In the genomic region with DNA sequence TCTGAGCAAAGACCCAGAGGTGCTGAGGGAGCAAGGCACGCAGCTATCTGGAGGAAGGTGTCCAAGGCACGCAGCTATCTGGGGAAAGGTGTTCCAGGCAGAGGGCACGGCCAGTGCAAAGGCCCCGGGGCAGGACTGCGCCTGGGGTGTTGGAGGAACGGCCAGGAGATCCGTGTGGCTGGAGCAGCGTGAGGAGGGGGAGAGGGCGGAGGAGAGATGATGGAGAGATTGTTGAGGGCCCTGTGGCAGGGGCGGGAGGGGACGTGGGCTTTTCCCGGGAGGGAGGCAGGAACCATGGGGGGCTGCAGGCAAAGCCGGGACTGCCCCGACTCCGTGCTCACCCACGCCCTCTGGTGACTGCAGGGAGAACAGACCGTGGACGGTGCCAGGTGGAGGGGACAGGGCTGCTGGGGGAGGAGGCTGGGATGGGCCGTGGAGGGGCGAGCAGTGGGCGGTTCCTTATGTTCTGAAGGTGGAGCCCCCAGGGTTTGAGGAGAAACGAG, we compare ENCODE assay signal across 9 cellular contexts. TPM values are rescaled to one million over a fixed set of nuclear protein-coding genes. Genes with fewer than 3 reads are reported as not detected.
DNase-seq lines count a peak whose midpoint lies in the region; ATAC-seq and TF ChIP-seq lines count a peak whose summit lies in the region.
"Had no signal": no experiment of that assay in that cellular context is flagged by ENCODE, and none has a peak within 500 bp of the region (broad histone marks: within the 10 kb centered on the region; RNA-seq: fewer than 3 reads in every experiment).

No MANE protein-coding gene starts in this region.

- no peaks in the 10 kb centered on the region for H3K79me2 ChIP-seq in PC-9 (ENCODE audit: low read depth)

- CTCF ChIA-PET in PC-9 (lab: Charles Lee), result no interaction called here

- H3K9me3 ChIP-seq in PC-9 (ENCODE audit: insufficient read depth, low read depth), result no peaks in the 10 kb centered on the region
- H3K9me3 ChIP-seq in cardiac muscle cell (ENCODE audit: low read depth), result no peaks in the 10 kb centered on the region

- TF ChIP-seq CTCF in PC-9 (conservative IDR thresholded peaks at IDR 0.05) (peak; percentile 72), cardiac muscle cell (IDR thresholded peaks at IDR 0.05; ENCODE audit: low read depth, low read length) (peak; percentile 61)

- H3K4me2 ChIP-seq in PC-9, result no peak overlapping the region

- peaks cover 7% of the 10 kb centered on the region; the same call in 1 of the 2 replicates for H3F3A ChIP-seq in PC-9 (ENCODE audit: insufficient read depth, low read depth)

- no peaks in the 10 kb centered on the region for H3K9me3 Mint-ChIP-seq in activated T-helper 2 cell treated with anti-CD3 and anti-CD28 coated beads, Interferon-gamma antibody, Interleukin-2, Interleukin-4, amounts not matched to agents 10 μg/mL and 5 μg/mL and 100 μg/mL, durations not matched to agents 14 hours and 24 hours and 36 hours

- H3K27me3 ChIP-seq in PC-9 (ENCODE audit: insufficient read depth, low read depth), result no peaks in the 10 kb centered on the region
- H3K27me3 ChIP-seq in cardiac muscle cell, result no peaks in the 10 kb centered on the region

- no peak overlapping the region for H3K27ac Mint-ChIP-seq in activated T-helper 2 cell treated with anti-CD3 and anti-CD28 coated beads, Interferon-gamma antibody, Interleukin-2, Interleukin-4, amounts not matched to agents 10 μg/mL and 5 μg/mL and 100 μg/mL, durations not matched to agents 14 hours and 24 hours and 36 hours

- H3K4me1 Mint-ChIP-seq in activated T-helper 2 cell treated with anti-CD3 and anti-CD28 coated beads, Interferon-gamma antibody, Interleukin-2, Interleukin-4, amounts not matched to agents 10 μg/mL and 5 μg/mL and 100 μg/mL, durations not matched to agents 14 hours and 24 hours and 36 hours (ENCODE audit: low read depth), result peaks cover 9% of the 10 kb centered on the region

- no peak overlapping the region for H2AFZ ChIP-seq in PC-9

- intact Hi-C loops in PC-9 (cut with micrococcal nuclease; ENCODE audit: unreplicated experiment), result no loop called here
- intact Hi-C loops in activated T-helper 2 cell treated with anti-CD3 and anti-CD28 coated beads, Interferon-gamma antibody, Interleukin-2, Interleukin-4, amounts not matched to agents 10 μg/mL and 5 μg/mL and 100 μg/mL, durations not matched to agents 14 hours and 24 hours and 36 hours (cut with micrococcal nuclease), result no loop called here

- no peaks in the 10 kb centered on the region for H3K36me3 Mint-ChIP-seq in activated T-helper 2 cell treated with anti-CD3 and anti-CD28 coated beads, Interferon-gamma antibody, Interleukin-2, Interleukin-4, amounts not matched to agents 10 μg/mL and 5 μg/mL and 100 μg/mL, durations not matched to agents 14 hours and 24 hours and 36 hours (ENCODE audit: low read depth)

- POLR2A ChIA-PET in PC-9 (lab: Charles Lee; ENCODE audit: unreplicated experiment), result no interaction called here

- no peaks in the 10 kb centered on the region for H3K9me2 ChIP-seq in PC-9 (ENCODE audit: insufficient read depth)

- H3K27ac ChIP-seq in PC-9, result no peak overlapping the region
- no peak overlapping the region for H3K27ac ChIP-seq in cardiac muscle cell

- H3K4me1 ChIP-seq in PC-9 (replicated peaks; ENCODE audit: insufficient read depth) (no peaks in the 10 kb centered on the region), cardiac muscle cell (ENCODE audit: low read depth) (no peaks in the 10 kb centered on the region)

- DNase-seq in NCI-H146 (lab: John Stamatoyannopoulos, UW), result peak; percentile 20
- no peak for DNase-seq in NCI-H146 treated with DMSO at 0.1 percent for 48 hours (lab: John Stamatoyannopoulos, UW; ENCODE audit: unreplicated experiment)
- DNase-seq in PC-9, result peak in 1 of 2 experiments; percentile 51
- DNase-seq in activated T-helper 2 cell treated with anti-CD3 and anti-CD28 coated beads, Interferon-gamma antibody, Interleukin-2, Interleukin-4, amounts not matched to agents 10 μg/mL and 5 μg/mL and 100 μg/mL, durations not matched to agents 14 hours and 24 hours and 36 hours (ENCODE audit: low spot score), result peak; percentile 24
- peak; percentile 45 to 53 for DNase-seq in cardiac muscle cell (ENCODE audit: low read depth in 1 of 2, low spot score in 1 of 2)
- DNase-seq in stimulated activated CD4-positive, alpha-beta T cell treated with anti-CD3 and anti-CD28 coated beads, Interleukin-12 subunit alpha, Interleukin-12 subunit beta, amount 100 ng/mL, for 24 hours (ENCODE audit: low read depth in 2 of 2), result peak; percentile 15 to 53
- DNase-seq in foreskin melanocyte, result no peak

- H3K4me3 ChIP-seq in PC-9 (no peak overlapping the region), cardiac muscle cell (no peak overlapping the region)

- H3K4me3 Mint-ChIP-seq in activated T-helper 2 cell treated with anti-CD3 and anti-CD28 coated beads, Interferon-gamma antibody, Interleukin-2, Interleukin-4, amounts not matched to agents 10 μg/mL and 5 μg/mL and 100 μg/mL, durations not matched to agents 14 hours and 24 hours and 36 hours (ENCODE audit: low read depth), result no peak overlapping the region

- H3K36me3 ChIP-seq in PC-9 (ENCODE audit: low read depth) (no peaks in the 10 kb centered on the region), cardiac muscle cell (no peaks in the 10 kb centered on the region)

- no peaks in the 10 kb centered on the region for H4K20me1 ChIP-seq in PC-9 (ENCODE audit: insufficient read depth)

- BruUV-seq in PC-9 (replicated peaks; lab: Mats Ljungman, UMichigan), result no TSS peak

- no peaks in the 10 kb centered on the region for H3K27me3 Mint-ChIP-seq in activated T-helper 2 cell treated with anti-CD3 and anti-CD28 coated beads, Interferon-gamma antibody, Interleukin-2, Interleukin-4, amounts not matched to agents 10 μg/mL and 5 μg/mL and 100 μg/mL, durations not matched to agents 14 hours and 24 hours and 36 hours (ENCODE audit: low read depth)

- no peak for ATAC-seq in HG03521 (IDR thresholded peaks at IDR 0.05; ENCODE audit: unreplicated experiment)

RNA-seq across cellular contexts. Expression of gene MISP, which starts 13.3 kb away (rescaled TPM):
- total RNA-seq in PC-9 (2021), result 91.6 and 101 TPM in 2 replicates
- total RNA-seq in activated T-helper 2 cell treated with anti-CD3 and anti-CD28 coated beads, Interferon-gamma antibody, Interleukin-2, Interleukin-4, amounts not matched to agents 10 μg/mL and 5 μg/mL and 100 μg/mL, durations not matched to agents 14 hours and 24 hours and 36 hours, result not detected in 2 replicates
- 0.18 and 1.2 TPM in 2 replicates for total RNA-seq in cardiac muscle cell
- polyA plus RNA-seq in cardiac muscle cell, result not detected in 2 replicates
- total RNA-seq: dermis microvascular lymphatic vessel endothelial cell had no signal

RNA-seq across cellular contexts. Expression of gene PALM, which starts 28.9 kb away (rescaled TPM):
- 1.8 and 6.1 TPM in 2 replicates for total RNA-seq in PC-9 (2021)
- not detected in 2 replicates for total RNA-seq in activated T-helper 2 cell treated with anti-CD3 and anti-CD28 coated beads, Interferon-gamma antibody, Interleukin-2, Interleukin-4, amounts not matched to agents 10 μg/mL and 5 μg/mL and 100 μg/mL, durations not matched to agents 14 hours and 24 hours and 36 hours
- 63.5 and 105 TPM in 2 replicates for total RNA-seq in cardiac muscle cell
- polyA plus RNA-seq in cardiac muscle cell, result 23.0 and 33.0 TPM in 2 replicates

RNA-seq across cellular contexts. Expression of gene PRSS57, which starts 42.4 kb away (rescaled TPM):
- not detected in 2 replicates for total RNA-seq in PC-9 (2021)
- total RNA-seq in activated T-helper 2 cell treated with anti-CD3 and anti-CD28 coated beads, Interferon-gamma antibody, Interleukin-2, Interleukin-4, amounts not matched to agents 10 μg/mL and 5 μg/mL and 100 μg/mL, durations not matched to agents 14 hours and 24 hours and 36 hours, result not detected in 2 replicates
- not detected in 2 replicates for total RNA-seq in cardiac muscle cell
- polyA plus RNA-seq in cardiac muscle cell, result 0.22 TPM in 1 of 2 replicates, not detected in the other
- total RNA-seq: dermis microvascular lymphatic vessel endothelial cell had no signal

RNA-seq across cellular contexts. Expression of gene PTBP1, which starts 59.6 kb away (rescaled TPM):
- total RNA-seq in PC-9 (2021) (461 and 542 TPM in 2 replicates), cardiac muscle cell (92.0 and 92.7 TPM in 2 replicates)
- 735 and 739 TPM in 2 replicates for total RNA-seq in activated T-helper 2 cell treated with anti-CD3 and anti-CD28 coated beads, Interferon-gamma antibody, Interleukin-2, Interleukin-4, amounts not matched to agents 10 μg/mL and 5 μg/mL and 100 μg/mL, durations not matched to agents 14 hours and 24 hours and 36 hours
- polyA plus RNA-seq in cardiac muscle cell, result 110 and 111 TPM in 2 replicates

Comparison
In these comparisons a context has a peak if more than half of its experiments do, and no peak if none do; other contexts are left out.
1. DNase-seq: peak in NCI-H146 (single experiment), activated T-helper 2 cell treated with anti-CD3 and anti-CD28 coated beads, Interferon-gamma antibody, Interleukin-2, Interleukin-4, amounts not matched to agents 10 μg/mL and 5 μg/mL and 100 μg/mL, durations not matched to agents 14 hours and 24 hours and 36 hours (single experiment), cardiac muscle cell (2 of 2) and stimulated activated CD4-positive, alpha-beta T cell treated with anti-CD3 and anti-CD28 coated beads, Interleukin-12 subunit alpha, Interleukin-12 subunit beta, amount 100 ng/mL, for 24 hours (2 of 2); none in NCI-H146 treated with DMSO at 0.1 percent for 48 hours (single experiment) and foreskin melanocyte (single experiment).
2. RNA of gene MISP, which starts 13.3 kb away (total RNA-seq): 91.6 to 101 TPM in PC-9; 0.18 to 1.2 TPM in cardiac muscle cell and not detected in activated T-helper 2 cell treated with anti-CD3 and anti-CD28 coated beads, Interferon-gamma antibody, Interleukin-2, Interleukin-4, amounts not matched to agents 10 μg/mL and 5 μg/mL and 100 μg/mL, durations not matched to agents 14 hours and 24 hours and 36 hours; every median in the first group is over 10 times any median in the second.